Comparison of ENCODE assay signal across 1 cellular context in the genomic region with DNA sequence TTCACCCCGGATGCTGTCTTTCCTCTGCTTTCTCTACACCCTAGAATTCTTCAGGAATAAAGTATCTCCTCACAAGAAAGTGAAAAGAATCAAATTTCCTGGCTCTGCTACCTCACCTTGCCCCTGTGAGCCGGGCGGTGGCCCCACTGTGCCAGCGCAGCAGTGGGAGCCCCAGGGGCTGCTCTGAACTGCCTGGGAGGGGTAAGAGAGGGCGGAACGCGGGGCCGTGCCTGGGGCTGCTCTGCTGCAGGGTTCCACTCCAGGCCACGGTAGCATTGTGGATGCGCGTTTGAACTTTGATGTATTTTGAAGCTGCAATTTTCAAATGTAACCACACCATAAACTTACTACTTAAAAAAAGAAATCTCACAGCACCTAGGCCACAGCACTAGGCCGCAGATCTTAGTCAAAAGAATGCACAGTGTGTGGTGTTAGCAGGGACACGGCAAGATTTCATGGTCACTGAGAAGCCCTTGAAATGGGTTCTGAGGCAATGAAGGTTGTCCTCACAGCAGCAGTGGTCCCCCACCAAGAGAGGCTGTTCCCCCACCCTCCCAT.
TF ChIP-seq lines count a peak whose summit lies in the region.

No MANE protein-coding gene starts in this region.

TF ChIP-seq in GM23338, 12 proteins besides CTCF, POLR2A, EP300 and RAD21 (continued from another document):
- TF ChIP-seq, protein P1, sequence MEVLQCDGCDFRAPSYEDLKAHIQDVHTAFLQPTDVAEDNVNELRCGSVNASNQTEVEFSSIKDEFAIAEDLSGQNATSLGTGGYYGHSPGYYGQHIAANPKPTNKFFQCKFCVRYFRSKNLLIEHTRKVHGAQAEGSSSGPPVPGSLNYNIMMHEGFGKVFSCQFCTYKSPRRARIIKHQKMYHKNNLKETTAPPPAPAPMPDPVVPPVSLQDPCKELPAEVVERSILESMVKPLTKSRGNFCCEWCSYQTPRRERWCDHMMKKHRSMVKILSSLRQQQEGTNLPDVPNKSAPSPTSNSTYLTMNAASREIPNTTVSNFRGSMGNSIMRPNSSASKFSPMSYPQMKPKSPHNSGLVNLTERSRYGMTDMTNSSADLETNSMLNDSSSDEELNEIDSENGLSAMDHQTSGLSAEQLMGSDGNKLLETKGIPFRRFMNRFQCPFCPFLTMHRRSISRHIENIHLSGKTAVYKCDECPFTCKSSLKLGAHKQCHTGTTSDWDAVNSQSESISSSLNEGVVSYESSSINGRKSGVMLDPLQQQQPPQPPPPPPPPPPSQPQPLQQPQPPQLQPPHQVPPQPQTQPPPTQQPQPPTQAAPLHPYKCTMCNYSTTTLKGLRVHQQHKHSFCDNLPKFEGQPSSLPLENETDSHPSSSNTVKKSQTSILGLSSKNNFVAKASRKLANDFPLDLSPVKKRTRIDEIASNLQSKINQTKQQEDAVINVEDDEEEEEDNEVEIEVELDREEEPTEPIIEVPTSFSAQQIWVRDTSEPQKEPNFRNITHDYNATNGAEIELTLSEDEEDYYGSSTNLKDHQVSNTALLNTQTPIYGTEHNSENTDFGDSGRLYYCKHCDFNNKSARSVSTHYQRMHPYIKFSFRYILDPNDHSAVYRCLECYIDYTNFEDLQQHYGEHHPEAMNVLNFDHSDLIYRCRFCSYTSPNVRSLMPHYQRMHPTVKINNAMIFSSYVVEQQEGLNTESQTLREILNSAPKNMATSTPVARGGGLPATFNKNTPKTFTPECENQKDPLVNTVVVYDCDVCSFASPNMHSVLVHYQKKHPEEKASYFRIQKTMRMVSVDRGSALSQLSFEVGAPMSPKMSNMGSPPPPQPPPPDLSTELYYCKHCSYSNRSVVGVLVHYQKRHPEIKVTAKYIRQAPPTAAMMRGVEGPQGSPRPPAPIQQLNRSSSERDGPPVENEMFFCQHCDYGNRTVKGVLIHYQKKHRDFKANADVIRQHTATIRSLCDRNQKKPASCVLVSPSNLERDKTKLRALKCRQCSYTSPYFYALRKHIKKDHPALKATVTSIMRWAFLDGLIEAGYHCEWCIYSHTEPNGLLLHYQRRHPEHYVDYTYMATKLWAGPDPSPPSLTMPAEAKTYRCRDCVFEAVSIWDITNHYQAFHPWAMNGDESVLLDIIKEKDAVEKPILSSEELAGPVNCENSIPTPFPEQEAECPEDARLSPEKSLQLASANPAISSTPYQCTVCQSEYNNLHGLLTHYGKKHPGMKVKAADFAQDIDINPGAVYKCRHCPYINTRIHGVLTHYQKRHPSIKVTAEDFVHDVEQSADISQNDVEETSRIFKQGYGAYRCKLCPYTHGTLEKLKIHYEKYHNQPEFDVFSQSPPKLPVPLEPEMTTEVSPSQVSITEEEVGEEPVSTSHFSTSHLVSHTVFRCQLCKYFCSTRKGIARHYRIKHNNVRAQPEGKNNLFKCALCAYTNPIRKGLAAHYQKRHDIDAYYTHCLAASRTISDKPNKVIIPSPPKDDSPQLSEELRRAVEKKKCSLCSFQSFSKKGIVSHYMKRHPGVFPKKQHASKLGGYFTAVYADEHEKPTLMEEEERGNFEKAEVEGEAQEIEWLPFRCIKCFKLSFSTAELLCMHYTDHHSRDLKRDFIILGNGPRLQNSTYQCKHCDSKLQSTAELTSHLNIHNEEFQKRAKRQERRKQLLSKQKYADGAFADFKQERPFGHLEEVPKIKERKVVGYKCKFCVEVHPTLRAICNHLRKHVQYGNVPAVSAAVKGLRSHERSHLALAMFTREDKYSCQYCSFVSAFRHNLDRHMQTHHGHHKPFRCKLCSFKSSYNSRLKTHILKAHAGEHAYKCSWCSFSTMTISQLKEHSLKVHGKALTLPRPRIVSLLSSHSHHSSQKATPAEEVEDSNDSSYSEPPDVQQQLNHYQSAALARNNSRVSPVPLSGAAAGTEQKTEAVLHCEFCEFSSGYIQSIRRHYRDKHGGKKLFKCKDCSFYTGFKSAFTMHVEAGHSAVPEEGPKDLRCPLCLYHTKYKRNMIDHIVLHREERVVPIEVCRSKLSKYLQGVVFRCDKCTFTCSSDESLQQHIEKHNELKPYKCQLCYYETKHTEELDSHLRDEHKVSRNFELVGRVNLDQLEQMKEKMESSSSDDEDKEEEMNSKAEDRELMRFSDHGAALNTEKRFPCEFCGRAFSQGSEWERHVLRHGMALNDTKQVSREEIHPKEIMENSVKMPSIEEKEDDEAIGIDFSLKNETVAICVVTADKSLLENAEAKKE (CRISPR knock-in tag; IDR thresholded peaks at IDR 0.05): no peak
- TF ChIP-seq ZNF331 (CRISPR knock-in tag; IDR thresholded peaks at IDR 0.05; ENCODE audit: low read depth) (no peak), ZNF114 (CRISPR knock-in tag; IDR thresholded peaks at IDR 0.05) (no peak), NANOG (IDR thresholded peaks at IDR 0.05; ENCODE audit: borderline replicate concordance) (no peak), CREB1 (CRISPR knock-in tag; IDR thresholded peaks at IDR 0.05; ENCODE audit: low read depth) (no peak), STAT1 (IDR thresholded peaks at IDR 0.05; ENCODE audit: unreplicated experiment) (no peak)
- TF ChIP-seq, protein P2, sequence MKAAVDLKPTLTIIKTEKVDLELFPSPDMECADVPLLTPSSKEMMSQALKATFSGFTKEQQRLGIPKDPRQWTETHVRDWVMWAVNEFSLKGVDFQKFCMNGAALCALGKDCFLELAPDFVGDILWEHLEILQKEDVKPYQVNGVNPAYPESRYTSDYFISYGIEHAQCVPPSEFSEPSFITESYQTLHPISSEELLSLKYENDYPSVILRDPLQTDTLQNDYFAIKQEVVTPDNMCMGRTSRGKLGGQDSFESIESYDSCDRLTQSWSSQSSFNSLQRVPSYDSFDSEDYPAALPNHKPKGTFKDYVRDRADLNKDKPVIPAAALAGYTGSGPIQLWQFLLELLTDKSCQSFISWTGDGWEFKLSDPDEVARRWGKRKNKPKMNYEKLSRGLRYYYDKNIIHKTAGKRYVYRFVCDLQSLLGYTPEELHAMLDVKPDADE (IDR thresholded peaks at IDR 0.05): no peak
- TF ChIP-seq, protein P3, sequence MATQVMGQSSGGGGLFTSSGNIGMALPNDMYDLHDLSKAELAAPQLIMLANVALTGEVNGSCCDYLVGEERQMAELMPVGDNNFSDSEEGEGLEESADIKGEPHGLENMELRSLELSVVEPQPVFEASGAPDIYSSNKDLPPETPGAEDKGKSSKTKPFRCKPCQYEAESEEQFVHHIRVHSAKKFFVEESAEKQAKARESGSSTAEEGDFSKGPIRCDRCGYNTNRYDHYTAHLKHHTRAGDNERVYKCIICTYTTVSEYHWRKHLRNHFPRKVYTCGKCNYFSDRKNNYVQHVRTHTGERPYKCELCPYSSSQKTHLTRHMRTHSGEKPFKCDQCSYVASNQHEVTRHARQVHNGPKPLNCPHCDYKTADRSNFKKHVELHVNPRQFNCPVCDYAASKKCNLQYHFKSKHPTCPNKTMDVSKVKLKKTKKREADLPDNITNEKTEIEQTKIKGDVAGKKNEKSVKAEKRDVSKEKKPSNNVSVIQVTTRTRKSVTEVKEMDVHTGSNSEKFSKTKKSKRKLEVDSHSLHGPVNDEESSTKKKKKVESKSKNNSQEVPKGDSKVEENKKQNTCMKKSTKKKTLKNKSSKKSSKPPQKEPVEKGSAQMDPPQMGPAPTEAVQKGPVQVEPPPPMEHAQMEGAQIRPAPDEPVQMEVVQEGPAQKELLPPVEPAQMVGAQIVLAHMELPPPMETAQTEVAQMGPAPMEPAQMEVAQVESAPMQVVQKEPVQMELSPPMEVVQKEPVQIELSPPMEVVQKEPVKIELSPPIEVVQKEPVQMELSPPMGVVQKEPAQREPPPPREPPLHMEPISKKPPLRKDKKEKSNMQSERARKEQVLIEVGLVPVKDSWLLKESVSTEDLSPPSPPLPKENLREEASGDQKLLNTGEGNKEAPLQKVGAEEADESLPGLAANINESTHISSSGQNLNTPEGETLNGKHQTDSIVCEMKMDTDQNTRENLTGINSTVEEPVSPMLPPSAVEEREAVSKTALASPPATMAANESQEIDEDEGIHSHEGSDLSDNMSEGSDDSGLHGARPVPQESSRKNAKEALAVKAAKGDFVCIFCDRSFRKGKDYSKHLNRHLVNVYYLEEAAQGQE (IDR thresholded peaks at IDR 0.05; ENCODE audit: unreplicated experiment): no peak
